ENCODE assay signal across 11 cellular contexts in genomic region chrX:137424679-137425078, GRCh38.
"Had no signal": no experiment of that assay in that cellular context is flagged by ENCODE, and none has a peak within 500 bp of the region (broad histone marks: within the 10 kb centered on the region; RNA-seq: fewer than 3 reads in every experiment).

No MANE protein-coding gene starts in this region.

- H3K4me3 ChIP-seq: esophagus muscularis mucosa, hepatocyte, left ventricle myocardium inferior, stomach, thoracic aorta had no signal

- H3K27ac ChIP-seq: esophagus muscularis mucosa, hepatocyte, left ventricle myocardium inferior, stomach, thoracic aorta had no signal

- DNase-seq: activated CD4-positive, alpha-beta T cell treated with anti-CD3 and anti-CD28 coated beads for 1 hour; activated CD4-positive, alpha-beta T cell treated with anti-CD3 and anti-CD28 coated beads, Interleukin-2, amount 50 U/mL, for 4 hours; activated naive CD4-positive, alpha-beta T cell treated with anti-CD3 and anti-CD28 coated beads, Interleukin-2, amount 10 ng/mL, durations not matched to agents 7 days and 5 days; activated T-cell treated with anti-CD3 and anti-CD28 coated beads for 4 hours; left ventricle myocardium inferior; stimulated activated CD4-positive, alpha-beta T cell treated with anti-CD3 and anti-CD28 coated beads, Interleukin-2, amount 100 ng/mL, for 24 hours; stomach had no signal

- H3K9me3 ChIP-seq: esophagus muscularis mucosa, left ventricle myocardium inferior, thoracic aorta had no signal

- ATAC-seq: activated T-helper 17 cell treated with anti-CD3 and anti-CD28 coated beads, Interleukin-2, amount 50 U/mL, for 72 hours had no signal

- H3K36me3 ChIP-seq: esophagus muscularis mucosa, left ventricle myocardium inferior, stomach, thoracic aorta had no signal
